Comparison of ENCODE assay signal across 19 cellular contexts in genomic region chr15:63169796-63170195, GRCh38. TPM values are rescaled to one million over a fixed set of nuclear protein-coding genes. Genes with fewer than 3 reads are reported as not detected.
DNase-seq lines count a peak whose midpoint lies in the region; ATAC-seq and TF ChIP-seq lines count a peak whose summit lies in the region.
"Had no signal": no experiment of that assay in that cellular context is flagged by ENCODE, and none has a peak within 500 bp of the region (broad histone marks: within the 10 kb centered on the region; RNA-seq: fewer than 3 reads in every experiment).

No MANE protein-coding gene starts in this region.

- no peaks in the 10 kb centered on the region for H3K9me2 ChIP-seq in SU-DHL-6 (replicated peaks; ENCODE audit: insufficient read depth, low read length)

- ATAC-seq in left cardiac atrium (peak; percentile 47 to 74), Right ventricle myocardium superior (ENCODE audit: poor library complexity) (no peak), GM21528 (IDR thresholded peaks at IDR 0.05; ENCODE audit: low FRiP score, unreplicated experiment) (no peak)
- peak; percentile 16 for ATAC-seq in stimulated activated effector memory CD8-positive, alpha-beta T cell treated with anti-CD3 and anti-CD28 coated beads, Interleukin-12 subunit alpha, Interleukin-12 subunit beta, amount 100 ng/mL, for 72 hours
- ATAC-seq: SK-N-SH treated with all-trans-retinoic acid at 6 μM for 48 hours had no signal

- H3F3A ChIP-seq in SU-DHL-6 (ENCODE audit: insufficient read depth) = no peaks in the 10 kb centered on the region

- DNase-seq in left cardiac atrium (peak; percentile 38), Right ventricle myocardium superior (no peak), NCI-H2196 (lab: John Stamatoyannopoulos, UW; ENCODE audit: unreplicated experiment) (no peak), WERI-Rb-1 (no peak)
- DNase-seq in stimulated activated effector memory CD8-positive, alpha-beta T cell treated with anti-CD3 and anti-CD28 coated beads, Interleukin-12 subunit alpha, Interleukin-12 subunit beta, amount 100 ng/mL, for 72 hours (ENCODE audit: low spot score in 2 of 2) = no peak
- DNase-seq: CD4-positive, alpha-beta T cell; DMS79; GM23248; HCEC 1CT; NCI-H1105; NCI-H1694; NCI-H2081 treated with DMSO at 0.1 percent for 48 hours; NCI-H748 treated with DMSO at 0.1 percent for 48 hours; RPMI8226; SIG-M5 had no signal

- intact Hi-C loops in left cardiac atrium (cut with DNase I) (no loop called here), Right ventricle myocardium superior (cut with DNase I) (loop anchor here (10.0 kb wide), 1 partner anchor 225 kb away; no protein-coding TSS in a partner anchor)

- H3K4me1 Mint-ChIP-seq in stimulated activated effector memory CD8-positive, alpha-beta T cell treated with anti-CD3 and anti-CD28 coated beads, Interleukin-12 subunit alpha, Interleukin-12 subunit beta, amount 100 ng/mL, for 72 hours = no peaks in the 10 kb centered on the region

- H3K4me3 Mint-ChIP-seq in stimulated activated effector memory CD8-positive, alpha-beta T cell treated with anti-CD3 and anti-CD28 coated beads, Interleukin-12 subunit alpha, Interleukin-12 subunit beta, amount 100 ng/mL, for 72 hours = no peak overlapping the region
- H3K4me3 Mint-ChIP-seq: CD4-positive, alpha-beta T cell had no signal

- no peaks in the 10 kb centered on the region for H4K20me1 ChIP-seq in SU-DHL-6 (ENCODE audit: low read depth, low read length)

- H3K4me2 ChIP-seq in SU-DHL-6 (ENCODE audit: low read depth, low read length, poor library complexity, severe bottlenecking) = no peak overlapping the region

- H3K36me3 ChIP-seq in SU-DHL-6 (ENCODE audit: low read length) = no peaks in the 10 kb centered on the region
- no peaks in the 10 kb centered on the region for H3K36me3 ChIP-seq in mucosa of stomach (ENCODE audit: control insufficient read depth, insufficient read depth, low read length)
- H3K36me3 ChIP-seq in WERI-Rb-1 = no peaks in the 10 kb centered on the region

- peak overlapping the region; percentile 5 for H3K27ac Mint-ChIP-seq in stimulated activated effector memory CD8-positive, alpha-beta T cell treated with anti-CD3 and anti-CD28 coated beads, Interleukin-12 subunit alpha, Interleukin-12 subunit beta, amount 100 ng/mL, for 72 hours
- H3K27ac Mint-ChIP-seq: CD4-positive, alpha-beta T cell had no signal

- H3K9me3 Mint-ChIP-seq in stimulated activated effector memory CD8-positive, alpha-beta T cell treated with anti-CD3 and anti-CD28 coated beads, Interleukin-12 subunit alpha, Interleukin-12 subunit beta, amount 100 ng/mL, for 72 hours = no peaks in the 10 kb centered on the region
- H3K9me3 Mint-ChIP-seq: CD4-positive, alpha-beta T cell had no signal

- H2AFZ ChIP-seq in SU-DHL-6 (ENCODE audit: low read depth, low read length, severe bottlenecking) = peak overlapping the region; percentile 62
- H2AFZ ChIP-seq: GM23248 had no signal

- H3K9me3 ChIP-seq in SU-DHL-6 (ENCODE audit: insufficient read depth, low read length) = no peaks in the 10 kb centered on the region
- H3K9me3 ChIP-seq in mucosa of stomach (ENCODE audit: control insufficient read depth, low read length) = no peaks in the 10 kb centered on the region
- no peaks in the 10 kb centered on the region for H3K9me3 ChIP-seq in WERI-Rb-1 (ENCODE audit: severe bottlenecking)

- no peaks in the 10 kb centered on the region for H3K79me2 ChIP-seq in SU-DHL-6 (ENCODE audit: insufficient read depth, low read length)

- no peak overlapping the region for H3K27ac ChIP-seq in SU-DHL-6 (ENCODE audit: low read depth, low read length)
- H3K27ac ChIP-seq in WERI-Rb-1 = no peak overlapping the region
- H3K27ac ChIP-seq: GM23248 had no signal

- no peaks in the 10 kb centered on the region for H3K36me3 Mint-ChIP-seq in stimulated activated effector memory CD8-positive, alpha-beta T cell treated with anti-CD3 and anti-CD28 coated beads, Interleukin-12 subunit alpha, Interleukin-12 subunit beta, amount 100 ng/mL, for 72 hours

- H3K9ac ChIP-seq in SU-DHL-6 (ENCODE audit: low read length) = no peak overlapping the region
- peak overlapping the region; percentile 14 for H3K9ac ChIP-seq in mucosa of stomach (ENCODE audit: low read length)
- H3K9ac ChIP-seq: GM23248 had no signal

- H3K27me3 ChIP-seq in SU-DHL-6 (ENCODE audit: low read length) (no peaks in the 10 kb centered on the region), mucosa of stomach (ENCODE audit: control insufficient read depth, insufficient read depth, low read length) (no peaks in the 10 kb centered on the region), WERI-Rb-1 (ENCODE audit: insufficient read depth, low read depth, severe bottlenecking) (no peaks in the 10 kb centered on the region)

- TF ChIP-seq CTCF in SU-DHL-6 (IDR thresholded peaks at IDR 0.05; ENCODE audit: insufficient read depth, low read length, poor library complexity, severe bottlenecking) (no peak), WERI-Rb-1 (IDR thresholded peaks at IDR 0.05; ENCODE audit: low read depth, low read length) (no peak)

- H3K4me3 ChIP-seq in SU-DHL-6 (ENCODE audit: insufficient read depth, low read length, poor library complexity, severe bottlenecking) (no peak overlapping the region), mucosa of stomach (ENCODE audit: low read length) (no peak overlapping the region), WERI-Rb-1 (ENCODE audit: low read depth, low read length) (no peak overlapping the region)
- H3K4me3 ChIP-seq: GM23248 had no signal

- H3K4me1 ChIP-seq in mucosa of stomach (ENCODE audit: control insufficient read depth, insufficient read depth, low read length) = no peaks in the 10 kb centered on the region

RNA-seq across cellular contexts. Expression of gene RPS27L, which starts 12.5 kb away (rescaled TPM):
- total RNA-seq in left cardiac atrium = 100 to 1,000 TPM; 137 to 159 TPM
- total RNA-seq in Right ventricle myocardium superior = 179 TPM

RNA-seq across cellular contexts. Expression of gene RAB8B, which starts 19.6 kb away (rescaled TPM):
- total RNA-seq in left cardiac atrium = 10 to 100 TPM; 19.7 to 21.9 TPM
- 10.0 TPM for total RNA-seq in Right ventricle myocardium superior

RNA-seq across cellular contexts. Expression of gene LACTB, which starts 48.1 kb away (rescaled TPM):
- total RNA-seq in left cardiac atrium (10 to 100 TPM; 18.2 to 20.3 TPM), Right ventricle myocardium superior (29.9 TPM)

Comparison
In these comparisons a context has a peak if more than half of its experiments do, and no peak if none do; other contexts are left out.
1. ATAC-seq: peak in left cardiac atrium (2 of 2) and stimulated activated effector memory CD8-positive, alpha-beta T cell treated with anti-CD3 and anti-CD28 coated beads, Interleukin-12 subunit alpha, Interleukin-12 subunit beta, amount 100 ng/mL, for 72 hours (single experiment); none in Right ventricle myocardium superior (single experiment) and GM21528 (single experiment).